ENCODE assay signal across 34 cellular contexts in genomic region chr9:114270120-114270975, GRCh38. TPM values are rescaled to one million over a fixed set of nuclear protein-coding genes. Genes with fewer than 3 reads are reported as not detected.
"Had no signal": no experiment of that assay in that cellular context is flagged by ENCODE, and none has a peak within 500 bp of the region (broad histone marks: within the 10 kb centered on the region; RNA-seq: fewer than 3 reads in every experiment).

No MANE protein-coding gene starts in this region.

- H3K4me3 ChIP-seq: Peyer's patch had no signal

- H3K27ac ChIP-seq: Peyer's patch, VCaP had no signal

- ATAC-seq: activated CD8-positive, alpha-beta memory T cell treated with anti-CD3 and anti-CD28 coated beads, Interleukin-2, amount 10 ng/mL, durations not matched to agents 7 days and 5 days; activated naive CD8-positive, alpha-beta T cell treated with anti-CD3 and anti-CD28 coated beads, Interleukin-2, amount 50 U/mL, for 24 hours; PC-3 had no signal

- DNase-seq: activated B cell treated with CpG ODN at 0.5 μM for 24 hours; activated CD4-positive, alpha-beta memory T cell treated with anti-CD3 and anti-CD28 coated beads, Interleukin-2, amount 10 ng/mL, durations not matched to agents 7 days and 5 days; activated CD4-positive, alpha-beta T cell treated with anti-CD3 and anti-CD28 coated beads for 4 hours; activated CD4-positive, CD25-positive, alpha-beta regulatory T cell treated with anti-CD3 and anti-CD28 coated beads, Interleukin-2, amount 50 U/mL, for 72 hours; activated CD8-positive, alpha-beta memory T cell treated with anti-CD3 and anti-CD28 coated beads for 24 hours; activated CD8-positive, alpha-beta memory T cell treated with anti-CD3 and anti-CD28 coated beads, Interleukin-2, amount 10 ng/mL, durations not matched to agents 7 days and 5 days; activated CD8-positive, alpha-beta memory T cell treated with anti-CD3 and anti-CD28 coated beads, Interleukin-2, amount 50 U/mL, for 48 hours; activated effector memory CD4-positive, alpha-beta T cell treated with Interleukin-2 at 50 U/mL for 16 hours; activated naive CD4-positive, alpha-beta T cell treated with anti-CD3 and anti-CD28 coated beads, Interleukin-2, amount 10 ng/mL, durations not matched to agents 7 days and 5 days; activated naive CD8-positive, alpha-beta T cell treated with anti-CD3 and anti-CD28 coated beads, Interleukin-2, amount 50 U/mL, for 24 hours; activated T-cell treated with anti-CD3 and anti-CD28 coated beads, Interleukin-2, amount 50 U/mL, for 48 hours; anterior cingulate cortex; caudate nucleus; Karpas-422; KBM-7; NCI-H1048; NCI-H1105 treated with DMSO at 0.1 percent for 48 hours; NCI-H1436; NCI-H1694; NCI-H1930; NCI-H2081 treated with DMSO at 0.1 percent for 48 hours; NCI-H226; NCI-H524 treated with DMSO at 0.1 percent for 48 hours; NK-92 treated with Interleukin-12 subunit alpha and Interleukin-12 subunit beta, amount 100 ng/mL, for 24 hours; PC-3; Peyer's patch; RPMI8226; SW 1271; T-helper 1 cell; T-helper 9 cell had no signal

- H3K9me3 ChIP-seq: Peyer's patch had no signal

- H3K27me3 ChIP-seq: Peyer's patch had no signal

- H3K4me1 ChIP-seq: Peyer's patch had no signal

- H3K36me3 ChIP-seq: Peyer's patch had no signal

RNA-seq across cellular contexts. Expression of gene ORM1, which starts 52.5 kb away (rescaled TPM):
- total RNA-seq: activated B cell treated with CpG ODN at 0.5 μM for 24 hours; activated CD4-positive, alpha-beta memory T cell treated with anti-CD3 and anti-CD28 coated beads, Interleukin-2, amount 10 ng/mL, durations not matched to agents 7 days and 5 days; activated CD8-positive, alpha-beta memory T cell treated with anti-CD3 and anti-CD28 coated beads, Interleukin-2, amount 10 ng/mL, durations not matched to agents 7 days and 5 days; bronchial epithelial cell; MCF 10A; NCI-H460; PC-3; Peyer's patch had no signal

RNA-seq across cellular contexts. Expression of gene ORM2, which starts 59.3 kb away (rescaled TPM):
- total RNA-seq: activated B cell treated with CpG ODN at 0.5 μM for 24 hours; activated CD4-positive, alpha-beta memory T cell treated with anti-CD3 and anti-CD28 coated beads, Interleukin-2, amount 10 ng/mL, durations not matched to agents 7 days and 5 days; activated CD8-positive, alpha-beta memory T cell treated with anti-CD3 and anti-CD28 coated beads, Interleukin-2, amount 10 ng/mL, durations not matched to agents 7 days and 5 days; bronchial epithelial cell; MCF 10A; NCI-H460; PC-3; Peyer's patch had no signal
